In the genomic region with DNA sequence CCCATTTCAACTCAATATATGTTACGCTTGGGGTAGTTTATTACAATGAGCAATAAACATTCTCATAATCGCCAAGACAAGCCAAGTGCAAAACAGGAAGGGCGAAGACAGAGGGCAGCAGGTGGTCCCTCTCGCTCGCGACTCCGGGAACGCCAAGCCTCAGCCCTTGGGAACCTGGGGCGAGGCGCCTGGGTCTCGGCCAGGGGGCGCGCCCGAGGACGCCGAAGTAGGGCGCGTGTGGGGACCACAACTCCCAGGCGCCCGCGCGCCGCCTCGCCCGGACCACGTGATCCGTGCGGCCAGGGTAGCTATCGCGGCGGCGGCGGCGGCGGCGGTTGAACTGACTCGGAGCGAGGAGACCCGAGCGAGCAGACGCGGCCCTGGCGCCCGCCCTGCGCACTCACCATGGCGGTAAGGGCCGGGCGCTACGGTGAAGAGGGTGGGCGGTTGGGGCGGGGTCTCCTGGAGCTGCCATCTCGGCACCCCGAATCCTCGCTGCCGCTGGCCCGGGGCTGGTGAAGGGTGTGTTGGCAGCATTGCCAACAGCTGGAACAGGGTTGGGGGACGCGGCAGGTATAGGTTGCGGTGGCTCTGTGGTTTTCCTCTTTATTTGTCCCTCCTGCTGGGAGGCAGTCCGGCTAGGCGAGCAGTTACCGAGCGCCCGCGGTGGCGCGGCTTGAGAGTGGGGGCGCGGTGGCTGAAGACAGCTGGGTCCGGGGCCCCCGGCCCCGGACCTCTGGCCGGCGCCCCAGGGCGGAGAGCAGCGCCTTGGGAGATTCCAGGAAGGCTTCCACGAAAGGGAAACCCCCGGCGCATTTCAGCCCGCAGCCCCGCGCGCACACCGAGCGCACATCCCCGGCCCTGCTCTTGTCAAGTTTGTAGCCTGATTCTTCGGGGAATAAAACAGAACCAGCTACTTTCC, we compare ENCODE assay signal across 8 cellular contexts. TPM values are rescaled to one million over a fixed set of nuclear protein-coding genes. Genes with fewer than 3 reads are reported as not detected.
DNase-seq lines count a peak whose midpoint lies in the region; ATAC-seq, FAIRE-seq and TF ChIP-seq lines count a peak whose summit lies in the region.

A gene with protein sequence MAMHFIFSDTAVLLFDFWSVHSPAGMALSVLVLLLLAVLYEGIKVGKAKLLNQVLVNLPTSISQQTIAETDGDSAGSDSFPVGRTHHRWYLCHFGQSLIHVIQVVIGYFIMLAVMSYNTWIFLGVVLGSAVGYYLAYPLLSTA (plus strand): TSS at position 338 of the 922 bp plus-strand sequence. CDS start 68 bp downstream, at position 406.

- peak within 1 kb of the TSS; percentile 98 for H2AFZ ChIP-seq in hepatocyte

- no peaks in the 10 kb centered on the region for H3K9me2 ChIP-seq in hepatocyte (replicated peaks; ENCODE audit: insufficient read depth)

- H3K9me3 ChIP-seq in ascending aorta, result no peaks in the 10 kb centered on the region
- H3K9me3 ChIP-seq in hepatocyte (ENCODE audit: low read depth), result no peaks in the 10 kb centered on the region
- no peaks in the 10 kb centered on the region for H3K9me3 ChIP-seq in vagina

- intact Hi-C loops in ascending aorta (cut with DNase I) (loop anchor here (2.0 kb wide), 2 partner anchors 70 to 124 kb away; a partner anchor contains a TSS), vagina (cut with DNase I) (no loop called here)

- FAIRE-seq in GM12891 (lab: Jason Lieb, UNC), result peak; percentile 91

- TF ChIP-seq CTCF in ascending aorta (IDR thresholded peaks at IDR 0.05), result peak in 2 of 3 experiments; percentile 28 to 41
- peak; percentile 41 for TF ChIP-seq CTCF in hepatocyte (IDR thresholded peaks at IDR 0.05; ENCODE audit: poor library complexity)
- peak in 1 of 3 experiments; percentile 50 for TF ChIP-seq CTCF in vagina (IDR thresholded peaks at IDR 0.05)

- H3K27ac ChIP-seq in ascending aorta (peak within 1 kb of the TSS; percentile 68 to 82), hepatocyte (peak within 1 kb of the TSS; percentile 83), vagina (peak within 1 kb of the TSS; percentile 90)

- peaks cover 28% of the 10 kb centered on the region for H3K4me1 Mint-ChIP-seq in T-helper 2 cell treated with Interferon-gamma antibody and Interleukin-4, amounts not matched to agents 5 μg/mL and 100 μg/mL, for 36 hours (ENCODE audit: low read depth)

- peak within 1 kb of the TSS; percentile 17 for H3K27ac Mint-ChIP-seq in T-helper 2 cell treated with Interferon-gamma antibody and Interleukin-4, amounts not matched to agents 5 μg/mL and 100 μg/mL, for 36 hours

- H3K4me3 ChIP-seq in ascending aorta (peak within 1 kb of the TSS; percentile 83 to 95), hepatocyte (peak within 1 kb of the TSS; percentile 82), vagina (peak within 1 kb of the TSS; percentile 95)

- H3K27me3 Mint-ChIP-seq in T-helper 2 cell treated with Interferon-gamma antibody and Interleukin-4, amounts not matched to agents 5 μg/mL and 100 μg/mL, for 36 hours (ENCODE audit: low read depth), result peaks cover 11% of the 10 kb centered on the region

- H3K4me1 ChIP-seq in ascending aorta, result peaks cover 0 to 9% of the 10 kb centered on the region in 2 donors
- peaks cover 7% of the 10 kb centered on the region for H3K4me1 ChIP-seq in hepatocyte (ENCODE audit: insufficient read depth)
- H3K4me1 ChIP-seq in vagina, result peaks cover 32% of the 10 kb centered on the region

- no peaks in the 10 kb centered on the region for H3K9me3 Mint-ChIP-seq in T-helper 2 cell treated with Interferon-gamma antibody and Interleukin-4, amounts not matched to agents 5 μg/mL and 100 μg/mL, for 36 hours

- 1% methylated on average over 70 of the region's 87 CpGs for WGBS in hepatocyte (ENCODE audit: low lambda C conversion rate, missing lambda C conversion rate)

- H4K20me1 ChIP-seq in hepatocyte (ENCODE audit: insufficient read depth, poor library complexity, severe bottlenecking), result no peaks in the 10 kb centered on the region

- peak; percentile 89 for DNase-seq in GM12891 (ENCODE audit: insufficient read length, low spot score)
- peak; percentile 65 for DNase-seq in NCI-H1417 treated with DMSO at 0.1 percent for 48 hours (lab: John Stamatoyannopoulos, UW)
- peak; percentile 90 for DNase-seq in T-helper 2 cell treated with Interferon-gamma antibody and Interleukin-4, amounts not matched to agents 5 μg/mL and 100 μg/mL, for 36 hours (ENCODE audit: low spot score)
- DNase-seq in ascending aorta (ENCODE audit: low spot score in 2 of 2), result peak; percentile 56 to 93
- peak; percentile 94 for DNase-seq in hepatocyte (ENCODE audit: low spot score)
- peak; percentile 34 for DNase-seq in renal cortical epithelial cell (ENCODE audit: low read depth)
- no peak for DNase-seq in vagina (ENCODE audit: extremely low spot score in 2 of 2)

- peak within 1 kb of the TSS; percentile 79 for H3K4me3 Mint-ChIP-seq in T-helper 2 cell treated with Interferon-gamma antibody and Interleukin-4, amounts not matched to agents 5 μg/mL and 100 μg/mL, for 36 hours

- TF ChIP-seq POLR2A in GM12891 (IDR thresholded peaks at IDR 0.05; ENCODE audit: low read depth, low read length) (no peak), vagina (IDR thresholded peaks at IDR 0.05) (peak in 1 of 2 donors; percentile 50)

- H3K36me3 ChIP-seq in ascending aorta, result no peaks in the 10 kb centered on the region
- no peaks in the 10 kb centered on the region for H3K36me3 ChIP-seq in hepatocyte (replicated peaks; ENCODE audit: insufficient read depth, low read depth)
- no peaks in the 10 kb centered on the region for H3K36me3 ChIP-seq in vagina

- H3K79me2 ChIP-seq in hepatocyte, result no peaks in the 10 kb centered on the region

- H3K27me3 ChIP-seq in ascending aorta, result no peaks in the 10 kb centered on the region
- peaks cover 3% of the 10 kb centered on the region for H3K27me3 ChIP-seq in hepatocyte
- no peaks in the 10 kb centered on the region for H3K27me3 ChIP-seq in vagina

- no peaks in the 10 kb centered on the region for H3K36me3 Mint-ChIP-seq in T-helper 2 cell treated with Interferon-gamma antibody and Interleukin-4, amounts not matched to agents 5 μg/mL and 100 μg/mL, for 36 hours (ENCODE audit: low read depth)

- peak within 1 kb of the TSS; percentile 87 for H3K4me2 ChIP-seq in hepatocyte

- ATAC-seq in HG02798 (IDR thresholded peaks at IDR 0.05; ENCODE audit: poor library complexity, unreplicated experiment), result peak; percentile 98

TF ChIP-seq in GM12891, 5 proteins besides CTCF, POLR2A, EP300 and RAD21:
- TF ChIP-seq POU2F2 (IDR thresholded peaks at IDR 0.05; ENCODE audit: low read depth, low read length) (no peak), SPI1 (IDR thresholded peaks at IDR 0.05; ENCODE audit: low read depth, low read length) (no peak), POLR2AphosphoS5 (IDR thresholded peaks at IDR 0.05; ENCODE audit: low read depth, low read length) (no peak), PAX5 (IDR thresholded peaks at IDR 0.05; ENCODE audit: insufficient read depth, low read length, severe bottlenecking) (no peak), TAF1 (IDR thresholded peaks at IDR 0.05; ENCODE audit: low read depth, low read length) (no peak)

RNA-seq across cellular contexts. Expression of the gene that starts here (rescaled TPM):
- 0.94 TPM for polyA plus RNA-seq in GM12891 (2012; ENCODE audit: low read depth, missing spikeins)
- total RNA-seq in ascending aorta (7.2 TPM), hepatocyte (20.1 and 24.1 TPM in 2 replicates), renal cortical epithelial cell (14.8 and 40.8 TPM in 2 replicates), vagina (11.5 TPM)
- polyA plus RNA-seq in hepatocyte, result 18.7 and 26.9 TPM in 2 replicates

Comparison
In these comparisons a context has a peak if more than half of its experiments do, and no peak if none do; other contexts are left out.
1. DNase-seq: peak in GM12891 (single experiment), NCI-H1417 treated with DMSO at 0.1 percent for 48 hours (single experiment), T-helper 2 cell treated with Interferon-gamma antibody and Interleukin-4, amounts not matched to agents 5 μg/mL and 100 μg/mL, for 36 hours (single experiment), ascending aorta (2 of 2), hepatocyte (single experiment) and renal cortical epithelial cell (single experiment); none in vagina (0 of 2).
2. Peak in every context shown above with its lines, with median percentiles within 50 percentile points of each other: H3K27ac ChIP-seq and H3K4me3 ChIP-seq.